9 cellular contexts compared by ENCODE assay signal in genomic region chr12:45670339-45671065, GRCh38.
A peak's percentile ranks its signal among the peaks of the same experiment; 100 is the strongest.
DNase-seq lines count a peak whose midpoint lies in the region; ATAC-seq lines count a peak whose summit lies in the region.
"Had no signal": no experiment of that assay in that cellular context is flagged by ENCODE, and none has a peak within 500 bp of the region (broad histone marks: within the 10 kb centered on the region; RNA-seq: fewer than 3 reads in every experiment).

No MANE protein-coding gene starts in this region.

- H3K36me3 Mint-ChIP-seq in activated naive CD8-positive, alpha-beta T cell treated with anti-CD3 and anti-CD28 coated beads, Interleukin-2, amount 50 U/mL, for 24 hours (ENCODE audit: low read depth) = no peaks in the 10 kb centered on the region
- no peaks in the 10 kb centered on the region for H3K36me3 Mint-ChIP-seq in activated T-cell treated with anti-CD3 and anti-CD28 coated beads, Interleukin-2, amount 50 U/mL, for 24 hours (ENCODE audit: low read depth)
- H3K36me3 Mint-ChIP-seq: activated naive CD4-positive, alpha-beta T cell treated with anti-CD3 and anti-CD28 coated beads, Interleukin-2, amount 50 U/mL, for 24 hours had no signal

- no peak overlapping the region for H3K27ac Mint-ChIP-seq in activated naive CD8-positive, alpha-beta T cell treated with anti-CD3 and anti-CD28 coated beads, Interleukin-2, amount 50 U/mL, for 24 hours
- no peak overlapping the region for H3K27ac Mint-ChIP-seq in activated T-cell treated with anti-CD3 and anti-CD28 coated beads, Interleukin-2, amount 50 U/mL, for 24 hours
- H3K27ac Mint-ChIP-seq: activated naive CD4-positive, alpha-beta T cell treated with anti-CD3 and anti-CD28 coated beads, Interleukin-2, amount 50 U/mL, for 24 hours had no signal

- H3K9me3 Mint-ChIP-seq in activated naive CD8-positive, alpha-beta T cell treated with anti-CD3 and anti-CD28 coated beads, Interleukin-2, amount 50 U/mL, for 24 hours = no peaks in the 10 kb centered on the region
- H3K9me3 Mint-ChIP-seq in activated T-cell treated with anti-CD3 and anti-CD28 coated beads, Interleukin-2, amount 50 U/mL, for 24 hours = no peaks in the 10 kb centered on the region
- H3K9me3 Mint-ChIP-seq: activated naive CD4-positive, alpha-beta T cell treated with anti-CD3 and anti-CD28 coated beads, Interleukin-2, amount 50 U/mL, for 24 hours had no signal

- DNase-seq in CMK (ENCODE audit: low read depth) (peak; percentile 55), NCI-H774 (lab: John Stamatoyannopoulos, UW) (no peak), SW 1271 (lab: John Stamatoyannopoulos, UW) (no peak), DMS53 (lab: John Stamatoyannopoulos, UW) (no peak)
- no peak for DNase-seq in activated naive CD8-positive, alpha-beta T cell treated with anti-CD3 and anti-CD28 coated beads, Interleukin-2, amount 50 U/mL, for 24 hours
- DNase-seq in activated T-cell treated with anti-CD3 and anti-CD28 coated beads, Interleukin-2, amount 50 U/mL, for 24 hours = no peak

- H3K27me3 Mint-ChIP-seq in activated naive CD8-positive, alpha-beta T cell treated with anti-CD3 and anti-CD28 coated beads, Interleukin-2, amount 50 U/mL, for 24 hours = no peaks in the 10 kb centered on the region
- no peaks in the 10 kb centered on the region for H3K27me3 Mint-ChIP-seq in activated T-cell treated with anti-CD3 and anti-CD28 coated beads, Interleukin-2, amount 50 U/mL, for 24 hours
- H3K27me3 Mint-ChIP-seq: activated naive CD4-positive, alpha-beta T cell treated with anti-CD3 and anti-CD28 coated beads, Interleukin-2, amount 50 U/mL, for 24 hours had no signal

- peaks cover 48% of the 10 kb centered on the region for H3K4me1 Mint-ChIP-seq in activated naive CD8-positive, alpha-beta T cell treated with anti-CD3 and anti-CD28 coated beads, Interleukin-2, amount 50 U/mL, for 24 hours
- H3K4me1 Mint-ChIP-seq in activated T-cell treated with anti-CD3 and anti-CD28 coated beads, Interleukin-2, amount 50 U/mL, for 24 hours (ENCODE audit: low read depth) = peaks cover 41% of the 10 kb centered on the region

- peak overlapping the region; percentile 7 for H3K4me3 Mint-ChIP-seq in activated naive CD8-positive, alpha-beta T cell treated with anti-CD3 and anti-CD28 coated beads, Interleukin-2, amount 50 U/mL, for 24 hours
- no peak overlapping the region for H3K4me3 Mint-ChIP-seq in activated T-cell treated with anti-CD3 and anti-CD28 coated beads, Interleukin-2, amount 50 U/mL, for 24 hours
- H3K4me3 Mint-ChIP-seq: activated naive CD4-positive, alpha-beta T cell treated with anti-CD3 and anti-CD28 coated beads, Interleukin-2, amount 50 U/mL, for 24 hours had no signal

- ATAC-seq in GM19463 (IDR thresholded peaks at IDR 0.05; ENCODE audit: unreplicated experiment) (peak; percentile 36), HG03439 (IDR thresholded peaks at IDR 0.05; ENCODE audit: unreplicated experiment) (peak; percentile 32)
- ATAC-seq in activated naive CD8-positive, alpha-beta T cell treated with anti-CD3 and anti-CD28 coated beads, Interleukin-2, amount 50 U/mL, for 24 hours = peak; percentile 52
